In genomic region chr2:24509840-24510239, GRCh38 we compare ENCODE assay signal across 15 cellular contexts. TPM values are rescaled to one million over a fixed set of nuclear protein-coding genes. Genes with fewer than 3 reads are reported as not detected.
DNase-seq lines count a peak whose midpoint lies in the region; ATAC-seq and TF ChIP-seq lines count a peak whose summit lies in the region.
"Had no signal": no experiment of that assay in that cellular context is flagged by ENCODE, and none has a peak within 500 bp of the region (broad histone marks: within the 10 kb centered on the region; RNA-seq: fewer than 3 reads in every experiment).

No MANE protein-coding gene starts in this region.

- intact Hi-C loops in activated B cell treated with CpG ODN at 0.5 μM for 24 hours (cut with micrococcal nuclease) (loop anchor here (2.0 to 5.0 kb wide), 3 partner anchors 19 to 67 kb away; partner anchors contain the start of gene NCOA1), left cardiac atrium (cut with DNase I) (no loop called here)

- no peak overlapping the region for H3K4me3 Mint-ChIP-seq in activated B cell treated with CpG ODN at 0.5 μM for 24 hours

- no peaks in the 10 kb centered on the region for H3K36me3 Mint-ChIP-seq in activated B cell treated with CpG ODN at 0.5 μM for 24 hours (ENCODE audit: low read depth)

- no peaks in the 10 kb centered on the region for H3K27me3 Mint-ChIP-seq in activated B cell treated with CpG ODN at 0.5 μM for 24 hours

- H3K4me1 Mint-ChIP-seq in activated B cell treated with CpG ODN at 0.5 μM for 24 hours, result peaks cover 67% of the 10 kb centered on the region

- ATAC-seq in GM18519 (IDR thresholded peaks at IDR 0.05; ENCODE audit: low FRiP score, unreplicated experiment) (peak; percentile 37), GM21423 (IDR thresholded peaks at IDR 0.05; ENCODE audit: unreplicated experiment) (peak; percentile 50), HG02973 (IDR thresholded peaks at IDR 0.05; ENCODE audit: unreplicated experiment) (peak; percentile 47), activated B cell treated with CpG ODN at 0.5 μM for 24 hours (ENCODE audit: low read depth) (peak; percentile 66), left cardiac atrium (no peak)
- ATAC-seq: Panc1 had no signal

- POLR2A ChIA-PET in activated B cell treated with CpG ODN at 0.5 μM for 24 hours (lab: Charles Lee), result interaction anchor here (0.8 to 1.3 kb wide), 2 partner anchors 11 to 14 kb away, joined by 3 read pairs; no protein-coding TSS in a partner anchor

- no peaks in the 10 kb centered on the region for H3K9me3 Mint-ChIP-seq in activated B cell treated with CpG ODN at 0.5 μM for 24 hours

- CTCF ChIA-PET in activated B cell treated with CpG ODN at 0.5 μM for 24 hours (lab: Charles Lee), result no interaction called here

- no peak for DNase-seq in activated B cell treated with CpG ODN at 0.5 μM for 24 hours
- DNase-seq in left cardiac atrium, result no peak
- no peak for DNase-seq in glomerular visceral epithelial cell (ENCODE audit: extremely low spot score)
- no peak for DNase-seq in NCI-H526 treated with DMSO at 0.1 percent for 48 hours (lab: John Stamatoyannopoulos, UW)
- DNase-seq in COLO829 (ENCODE audit: low spot score), result no peak
- DNase-seq: activated naive CD4-positive, alpha-beta T cell treated with anti-CD3 and anti-CD28 coated beads, Interleukin-2, amount 50 U/mL, for 16 hours; brain microvascular endothelial cell; Kasumi-1; NCI-H187; NCI-H526; WERI-Rb-1 had no signal

- H3K27ac Mint-ChIP-seq in activated B cell treated with CpG ODN at 0.5 μM for 24 hours, result peak overlapping the region; percentile 68

- TF ChIP-seq CTCF in activated B cell treated with CpG ODN at 0.5 μM for 24 hours (IDR thresholded peaks at IDR 0.05), result no peak

RNA-seq across cellular contexts. Expression of gene NCOA1, which starts 18.8 kb away (rescaled TPM):
- total RNA-seq in activated B cell treated with CpG ODN at 0.5 μM for 24 hours, result 44.9 and 49.5 TPM in 2 replicates
- total RNA-seq in left cardiac atrium, result 10 to 100 TPM; 34.3 to 35.2 TPM

Comparison
In these comparisons a context has a peak if more than half of its experiments do, and no peak if none do; other contexts are left out.
1. ATAC-seq: peak in GM18519 (single experiment), GM21423 (single experiment), HG02973 (single experiment) and activated B cell treated with CpG ODN at 0.5 μM for 24 hours (single experiment); none in left cardiac atrium (0 of 2).